ENCODE assay signal across 13 cellular contexts in genomic region chr13:87093399-87093798, GRCh38.
A peak's percentile ranks its signal among the peaks of the same experiment; 100 is the strongest.
DNase-seq lines count a peak whose midpoint lies in the region; ATAC-seq and TF ChIP-seq lines count a peak whose summit lies in the region.
"Had no signal": no experiment of that assay in that cellular context is flagged by ENCODE, and none has a peak within 500 bp of the region (broad histone marks: within the 10 kb centered on the region; RNA-seq: fewer than 3 reads in every experiment).

No MANE protein-coding gene starts in this region.

- WGBS in GM23248 (ENCODE audit: low coverage in 1 of 2, low lambda C conversion rate in 2 of 2, missing lambda C conversion rate in 2 of 2), 2 experiments: 50 to 65% methylated on average over 2 of the region's 2 CpGs

- no peaks in the 10 kb centered on the region for H3K9me3 ChIP-seq in GM23248 (ENCODE audit: low read depth)
- no peaks in the 10 kb centered on the region for H3K9me3 ChIP-seq in fibroblast of lung (ENCODE audit: control insufficient read depth, insufficient read depth, low read depth, low read length)
- H3K9me3 ChIP-seq: BLaER1 treated with 17β-estradiol and CSF1 and Interleukin-3, amounts not matched to agents 10 nM and 100 nM; HAP-1 had no signal

- H3K9ac ChIP-seq in GM23248 (no peak overlapping the region), fibroblast of lung (ENCODE audit: insufficient read depth, low read length) (no peak overlapping the region)
- H3K9ac ChIP-seq: BLaER1 treated with 17β-estradiol and CSF1 and Interleukin-3, amounts not matched to agents 10 nM and 100 nM had no signal

- H3K4me2 ChIP-seq in GM23248 (ENCODE audit: unreplicated experiment) (no peak overlapping the region), fibroblast of lung (ENCODE audit: extremely low read depth, insufficient read depth, low read length) (no peak overlapping the region)
- H3K4me2 ChIP-seq: BLaER1 treated with 17β-estradiol and CSF1 and Interleukin-3, amounts not matched to agents 10 nM and 100 nM had no signal

- in situ Hi-C loops in GM23248 (cut with MboI): no loop called here

- H3K4me3 ChIP-seq in GM23248 (no peak overlapping the region), fibroblast of lung (replicated peaks in 1 of 4; ENCODE audit: control extremely low read depth in 1 of 4, insufficient read depth in 1 of 4, low read depth in 3 of 4, low read length in 4 of 4) (no peak overlapping the region)
- H3K4me3 ChIP-seq: BLaER1 treated with 17β-estradiol and CSF1 and Interleukin-3, amounts not matched to agents 10 nM and 100 nM; HAP-1 had no signal

- H3K79me2 ChIP-seq in GM23248 (ENCODE audit: insufficient read depth) (no peaks in the 10 kb centered on the region), fibroblast of lung (ENCODE audit: control insufficient read depth, insufficient read depth, low read length) (no peaks in the 10 kb centered on the region)

- TF ChIP-seq CTCF in fibroblast of lung (conservative IDR thresholded peaks at IDR 0.05 in 1 of 2, IDR thresholded peaks at IDR 0.05 in 1 of 2; ENCODE audit: low read depth in 1 of 2, low read length in 2 of 2): no peak

- ATAC-seq in HG02938 (IDR thresholded peaks at IDR 0.05; ENCODE audit: unreplicated experiment): no peak

- no peaks in the 10 kb centered on the region for H3K9me2 ChIP-seq in GM23248 (ENCODE audit: insufficient read depth)

- H3F3A ChIP-seq in GM23248 (ENCODE audit: insufficient read depth): peaks cover 20% of the 10 kb centered on the region

- H3K36me3 ChIP-seq in GM23248 (ENCODE audit: low read depth): no peaks in the 10 kb centered on the region
- no peaks in the 10 kb centered on the region for H3K36me3 ChIP-seq in fibroblast of lung (ENCODE audit: control insufficient read depth, insufficient read depth, low read length)
- H3K36me3 ChIP-seq: BLaER1 treated with 17β-estradiol and CSF1 and Interleukin-3, amounts not matched to agents 10 nM and 100 nM; HAP-1 had no signal

- H3K27ac ChIP-seq in GM23248 (no peak overlapping the region), fibroblast of lung (ENCODE audit: insufficient read depth, low read length) (no peak overlapping the region)
- H3K27ac ChIP-seq: BLaER1 treated with 17β-estradiol and CSF1 and Interleukin-3, amounts not matched to agents 10 nM and 100 nM had no signal

- DNase-seq in GM23248 (peak; percentile 28), M059J (ENCODE audit: low read depth) (peak; percentile 10), fibroblast of lung (ENCODE audit: low read depth in 2 of 2) (peak; percentile 5 to 44), renal cortical epithelial cell (ENCODE audit: low read depth) (peak; percentile 9), DMS153 (lab: John Stamatoyannopoulos, UW) (no peak), NCI-H774 (lab: John Stamatoyannopoulos, UW) (no peak)
- DNase-seq: ACHN; CD4-positive, CD25-positive, alpha-beta regulatory T cell; HFFc6; KBM-7 had no signal

- H2AFZ ChIP-seq in GM23248 (no peak overlapping the region), fibroblast of lung (ENCODE audit: low read length) (no peak overlapping the region)

- no peaks in the 10 kb centered on the region for H4K20me1 ChIP-seq in GM23248 (ENCODE audit: insufficient read depth)
- no peaks in the 10 kb centered on the region for H4K20me1 ChIP-seq in fibroblast of lung (ENCODE audit: control insufficient read depth, extremely low read depth, insufficient read depth, low read length)
- H4K20me1 ChIP-seq: BLaER1 treated with 17β-estradiol and CSF1 and Interleukin-3, amounts not matched to agents 10 nM and 100 nM had no signal

- H3K4me1 ChIP-seq in GM23248 (ENCODE audit: insufficient read depth) (peaks cover 28% of the 10 kb centered on the region), fibroblast of lung (ENCODE audit: control insufficient read depth, extremely low read depth, insufficient read depth, low read length) (peaks cover 2% of the 10 kb centered on the region)
- H3K4me1 ChIP-seq: HAP-1 had no signal

- no peaks in the 10 kb centered on the region for H3K27me3 ChIP-seq in GM23248 (replicated peaks; ENCODE audit: insufficient read depth)
- no peaks in the 10 kb centered on the region for H3K27me3 ChIP-seq in fibroblast of lung (ENCODE audit: control insufficient read depth, insufficient read depth, low read length)
- H3K27me3 ChIP-seq: BLaER1 treated with 17β-estradiol and CSF1 and Interleukin-3, amounts not matched to agents 10 nM and 100 nM had no signal

Comparison
In these comparisons a context has a peak if more than half of its experiments do, and no peak if none do; other contexts are left out.
1. DNase-seq: peak in GM23248 (single experiment), M059J (single experiment), fibroblast of lung (2 of 2) and renal cortical epithelial cell (single experiment); none in DMS153 (single experiment) and NCI-H774 (single experiment).